25 cellular contexts compared by ENCODE assay signal in the genomic region with DNA sequence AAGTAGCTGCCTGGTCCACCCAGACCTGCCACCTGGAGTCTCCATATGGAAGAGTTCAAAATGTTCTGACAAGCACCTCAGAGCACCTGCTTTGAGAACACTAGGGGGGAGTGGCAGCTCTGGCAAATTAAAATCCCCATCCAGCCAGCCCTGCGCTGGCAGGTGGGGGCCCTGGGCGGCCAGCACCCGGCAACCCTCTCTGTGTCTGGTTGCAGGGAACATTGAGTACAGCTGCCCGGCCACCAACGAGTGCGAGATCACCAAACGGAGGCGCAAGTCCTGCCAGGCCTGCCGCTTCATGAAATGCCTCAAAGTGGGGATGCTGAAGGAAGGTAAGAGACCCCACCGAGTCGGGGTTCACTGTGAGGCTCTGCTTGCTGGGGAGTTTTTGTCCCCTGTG.
"Had no signal": no experiment of that assay in that cellular context is flagged by ENCODE, and none has a peak within 500 bp of the region (broad histone marks: within the 10 kb centered on the region; RNA-seq: fewer than 3 reads in every experiment).

No MANE protein-coding gene starts in this region.

- H3K27me3 ChIP-seq: suprapubic skin, testis, thyroid gland, tibial artery, tibial nerve, transverse colon, upper lobe of left lung, upper lobe of right lung, uterus, vagina had no signal

- H3K4me3 ChIP-seq: stomach, suprapubic skin, testis, thoracic aorta, thyroid gland, tibial artery, tibial nerve, transverse colon, upper lobe of left lung, upper lobe of right lung, uterus, vagina had no signal

- DNase-seq: stimulated activated CD4-positive, alpha-beta T cell treated with anti-CD3 and anti-CD28 coated beads, Interleukin-2, amount 100 ng/mL, for 48 hours; stimulated activated CD4-positive, alpha-beta T cell treated with anti-CD3 and anti-CD28 coated beads, Interleukin-4, amount 100 ng/mL, for 1 hour; stimulated activated CD4-positive, alpha-beta T cell treated with anti-CD3 and anti-CD28 coated beads, Interleukin-4, amount 100 ng/mL, for 24 hours; stimulated activated CD4-positive, alpha-beta T cell treated with anti-CD3 and anti-CD28 coated beads, Interleukin-4, amount 100 ng/mL, for 4 hours; stimulated activated CD8-positive, alpha-beta memory T cell treated with anti-CD3 and anti-CD28 coated beads, Interleukin-4, amount 100 ng/mL, for 48 hours; stimulated activated naive B cell treated with anti-CD40 and anti-IgM and Interleukin-4, amounts not matched to agents 10 μg/mL and 1 μg/mL and 100 μg/mL, for 72 hours; stimulated activated naive CD4-positive, alpha-beta T cell; stimulated activated naive CD4-positive, alpha-beta T cell treated with Interleukin-2 at 50 U/mL for 16 hours; stimulated activated naive CD8-positive, alpha-beta T cell treated with anti-CD3 and anti-CD28 coated beads, Interleukin-15, amount 100 ng/mL, for 72 hours; stimulated activated naive CD8-positive, alpha-beta T cell treated with anti-CD3 and anti-CD28 coated beads, Interleukin-15, Interleukin-2, amounts not matched to agents 100 U/mL and 50 U/mL, for 24 hours; stomach; substantia nigra; testis; thyroid gland; tibial artery; transverse colon; trophoblast cell; upper lobe of right lung; uterus had no signal

- H3K9me3 ChIP-seq: stomach, suprapubic skin, testis, thoracic aorta, thyroid gland, tibial artery, tibial nerve, transverse colon, upper lobe of left lung, upper lobe of right lung, uterus, vagina had no signal

- ATAC-seq: stimulated activated memory B cell treated with anti-CD40 and anti-IgM and Interleukin-4, amounts not matched to agents 10 μg/mL and 1 μg/mL and 100 μg/mL, for 72 hours; stimulated activated naive B cell treated with anti-CD40 and anti-IgM and Interleukin-4, amounts not matched to agents 10 μg/mL and 1 μg/mL and 100 μg/mL, for 72 hours; stimulated activated naive CD8-positive, alpha-beta T cell treated with anti-CD3 and anti-CD28 coated beads, Interleukin-15, amount 100 ng/mL, for 72 hours; stimulated activated naive CD8-positive, alpha-beta T cell treated with anti-CD3 and anti-CD28 coated beads, Interleukin-15, Interleukin-2, amounts not matched to agents 100 U/mL and 50 U/mL, for 24 hours; upper lobe of right lung had no signal

- H3K27ac ChIP-seq: stomach, suprapubic skin, testis, thoracic aorta, thyroid gland, tibial artery, tibial nerve, transverse colon, upper lobe of left lung, upper lobe of right lung, uterus, vagina had no signal

- H3K4me1 ChIP-seq: stomach, suprapubic skin, testis, tibial artery, tibial nerve, transverse colon, upper lobe of left lung, upper lobe of right lung, uterus, vagina had no signal

- H3K36me3 ChIP-seq: stomach, suprapubic skin, thoracic aorta, thyroid gland, tibial artery, tibial nerve, transverse colon, upper lobe of left lung, upper lobe of right lung, uterus, vagina had no signal
